ENCODE assay signal across 24 cellular contexts in the genomic region with DNA sequence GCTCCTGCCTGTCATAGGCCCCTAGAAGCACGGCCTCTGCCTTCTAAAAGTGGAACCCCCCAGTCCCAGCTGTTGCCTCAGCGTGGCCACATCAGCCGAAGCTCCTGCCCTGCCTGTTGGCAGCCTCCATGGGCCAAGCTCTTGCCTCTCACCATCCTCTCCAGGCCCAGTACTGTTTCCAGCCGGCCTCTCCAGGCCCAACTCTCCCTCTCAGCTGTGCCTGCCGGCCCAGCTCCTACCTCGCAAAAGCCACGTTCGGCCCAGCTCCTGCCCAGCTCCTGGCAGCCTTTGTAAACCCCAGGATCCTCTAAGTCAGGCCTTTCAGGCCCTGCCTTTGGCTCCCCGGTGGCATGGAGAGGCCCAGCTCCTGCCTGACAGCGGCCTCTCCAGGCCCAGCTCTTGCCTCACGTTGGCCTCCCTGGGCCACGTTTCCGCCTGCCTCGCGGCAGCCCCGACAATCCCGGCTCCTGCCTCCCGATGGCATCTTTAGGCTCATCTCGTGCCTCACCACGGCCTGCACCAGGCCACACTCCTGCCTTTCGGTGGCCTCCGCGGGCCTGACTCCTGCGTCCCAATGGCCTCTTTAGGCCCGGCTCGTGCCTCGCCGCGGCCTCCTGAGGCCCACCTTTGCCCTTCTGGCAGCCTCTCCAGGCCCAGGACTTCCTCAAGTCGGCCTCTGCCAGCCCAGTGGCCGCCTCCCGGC.
"Had no signal": no experiment of that assay in that cellular context is flagged by ENCODE, and none has a peak within 500 bp of the region (broad histone marks: within the 10 kb centered on the region; RNA-seq: fewer than 3 reads in every experiment).

No MANE protein-coding gene starts in this region.

- DNase-seq: activated CD4-positive, alpha-beta T cell treated with anti-CD3 and anti-CD28 coated beads for 36 hours; activated CD8-positive, alpha-beta memory T cell treated with anti-CD3 and anti-CD28 coated beads, Interleukin-2, amount 50 U/mL, for 4 hours; activated CD8-positive, alpha-beta T cell treated with anti-CD3 and anti-CD28 coated beads for 36 hours; activated gamma-delta T cell treated with Interleukin-2 at 50 U/mL for 16 hours; activated T-cell treated with anti-CD3 and anti-CD28 coated beads, Interleukin-2, amount 50 U/mL, for 72 hours; amygdala; KG1; NCI-H1048; NCI-H1417; NCI-H1930; NCI-H2171; NCI-H226; NCI-H526; NCI-H774; Right ventricle myocardium superior; RPMI8226; SJCRH30; T-helper 1 cell; WERI-Rb-1 had no signal

- H3K4me3 ChIP-seq: SJCRH30 had no signal

- H3K4me1 ChIP-seq: SJCRH30 had no signal

- H3K36me3 ChIP-seq: WERI-Rb-1 had no signal

- FAIRE-seq: astrocyte had no signal

- H3K27me3 ChIP-seq: SJCRH30 had no signal

- H3K36me3 Mint-ChIP-seq: brain had no signal

- ATAC-seq: activated CD4-positive, alpha-beta T cell treated with anti-CD3 and anti-CD28 coated beads for 36 hours; activated CD8-positive, alpha-beta T cell treated with anti-CD3 and anti-CD28 coated beads for 36 hours; activated T-cell treated with anti-CD3 and anti-CD28 coated beads, Interleukin-2, amount 50 U/mL, for 72 hours had no signal

- H3K27ac Mint-ChIP-seq: activated CD4-positive, alpha-beta T cell treated with anti-CD3 and anti-CD28 coated beads for 36 hours; activated CD8-positive, alpha-beta T cell treated with anti-CD3 and anti-CD28 coated beads for 36 hours; activated naive CD8-positive, alpha-beta T cell; activated T-cell treated with anti-CD3 and anti-CD28 coated beads, Interleukin-2, amount 50 U/mL, for 72 hours; activated T-helper 2 cell treated with anti-CD3 and anti-CD28 coated beads, Interferon-gamma antibody, Interleukin-2, Interleukin-4, amounts not matched to agents 10 μg/mL and 5 μg/mL and 100 μg/mL, durations not matched to agents 14 hours and 24 hours and 36 hours; brain had no signal

- H3K9me3 Mint-ChIP-seq: activated CD8-positive, alpha-beta T cell treated with anti-CD3 and anti-CD28 coated beads for 36 hours; activated T-cell treated with anti-CD3 and anti-CD28 coated beads, Interleukin-2, amount 50 U/mL, for 72 hours; activated T-helper 2 cell treated with anti-CD3 and anti-CD28 coated beads, Interferon-gamma antibody, Interleukin-2, Interleukin-4, amounts not matched to agents 10 μg/mL and 5 μg/mL and 100 μg/mL, durations not matched to agents 14 hours and 24 hours and 36 hours had no signal

- H3K4me3 Mint-ChIP-seq: activated CD4-positive, alpha-beta T cell treated with anti-CD3 and anti-CD28 coated beads for 36 hours; activated CD8-positive, alpha-beta T cell treated with anti-CD3 and anti-CD28 coated beads for 36 hours; activated naive CD8-positive, alpha-beta T cell; activated T-cell treated with anti-CD3 and anti-CD28 coated beads, Interleukin-2, amount 50 U/mL, for 72 hours; brain had no signal

- H3K4me1 Mint-ChIP-seq: activated CD4-positive, alpha-beta T cell treated with anti-CD3 and anti-CD28 coated beads for 36 hours; brain had no signal

- H3K27me3 Mint-ChIP-seq: activated CD4-positive, alpha-beta T cell treated with anti-CD3 and anti-CD28 coated beads for 36 hours; activated CD8-positive, alpha-beta T cell treated with anti-CD3 and anti-CD28 coated beads for 36 hours; activated naive CD8-positive, alpha-beta T cell; brain had no signal

- H3K4me2 ChIP-seq: SK-N-SH had no signal

- H3K9ac ChIP-seq: SK-N-SH had no signal

- H3K27ac ChIP-seq: SJCRH30, WERI-Rb-1 had no signal

- H3K9me3 ChIP-seq: SJCRH30, SK-N-SH had no signal
